In genomic region chr22:29269230-29269604, GRCh38 we compare ENCODE assay signal across 7 cellular contexts. TPM values are rescaled to one million over a fixed set of nuclear protein-coding genes. Genes with fewer than 3 reads are reported as not detected.
DNase-seq lines count a peak whose midpoint lies in the region; ATAC-seq, FAIRE-seq and TF ChIP-seq lines count a peak whose summit lies in the region.

No MANE protein-coding gene starts in this region.

- H3K36me3 ChIP-seq in HAP-1 (replicated peaks): peaks cover 79% of the 10 kb centered on the region
- peaks cover 6 to 37% of the 10 kb centered on the region in 2 donors for H3K36me3 ChIP-seq in gastroesophageal sphincter
- H3K36me3 ChIP-seq in small intestine (ENCODE audit: control insufficient read depth in 2 of 2, insufficient read depth in 2 of 2, low read length in 2 of 2): peaks cover 5 to 7% of the 10 kb centered on the region in 2 donors

- H3K4me1 ChIP-seq in HAP-1 (peaks cover 47% of the 10 kb centered on the region), gastroesophageal sphincter (peaks cover 10 to 72% (median 46%) of the 10 kb centered on the region in 3 donors), small intestine (ENCODE audit: control insufficient read depth in 2 of 2, insufficient read depth in 1 of 2, low read depth in 1 of 2, low read length in 1 of 2) (peaks cover 2 to 11% of the 10 kb centered on the region in 2 donors)

- H3K4me3 Mint-ChIP-seq in T-helper 2 cell treated with Interferon-gamma antibody and Interleukin-4, amounts not matched to agents 5 μg/mL and 100 μg/mL, for 36 hours: peak overlapping the region; percentile 93

- TF ChIP-seq POLR2A in gastroesophageal sphincter (IDR thresholded peaks at IDR 0.05): no peak

- FAIRE-seq in small intestine (lab: Jason Lieb, UNC): no peak

- WGBS in gastroesophageal sphincter (ENCODE audit: low coverage in 1 of 2), 2 donors: 2 to 3% methylated on average over 7 to 13 of the region's 14 CpGs
- 0 to 1% (median 0%) methylated on average over 14 of the region's 14 CpGs for WGBS in small intestine, 3 donors

- ATAC-seq in gastroesophageal sphincter: no peak

- H3K27ac Mint-ChIP-seq in T-helper 2 cell treated with Interferon-gamma antibody and Interleukin-4, amounts not matched to agents 5 μg/mL and 100 μg/mL, for 36 hours: peak overlapping the region; percentile 98

- no peaks in the 10 kb centered on the region for H3K9me3 Mint-ChIP-seq in T-helper 2 cell treated with Interferon-gamma antibody and Interleukin-4, amounts not matched to agents 5 μg/mL and 100 μg/mL, for 36 hours

- TF ChIP-seq CTCF in gastroesophageal sphincter (IDR thresholded peaks at IDR 0.05): no peak

- DNase-seq in HAP-1 (ENCODE audit: low spot score in 2 of 2) (peak in 1 of 2 experiments; percentile 36), small intestine (peak; percentile 20), epidermal melanocyte (ENCODE audit: insufficient read length, low spot score) (no peak), NCI-H2227 (lab: John Stamatoyannopoulos, UW; ENCODE audit: unreplicated experiment) (no peak)
- DNase-seq in T-helper 2 cell treated with Interferon-gamma antibody and Interleukin-4, amounts not matched to agents 5 μg/mL and 100 μg/mL, for 36 hours (ENCODE audit: low spot score): no peak
- DNase-seq in stimulated activated CD4-positive, alpha-beta T cell treated with anti-CD3 and anti-CD28 coated beads, Interleukin-4, amount 100 ng/mL, for 24 hours: no peak

- peaks cover 64% of the 10 kb centered on the region for H3K36me3 Mint-ChIP-seq in T-helper 2 cell treated with Interferon-gamma antibody and Interleukin-4, amounts not matched to agents 5 μg/mL and 100 μg/mL, for 36 hours (ENCODE audit: low read depth)

- H3K27ac ChIP-seq in gastroesophageal sphincter: peak overlapping the region; percentile 94 to 99 (median 96)
- peak overlapping the region; percentile 89 to 98 for H3K27ac ChIP-seq in small intestine (ENCODE audit: low read depth in 1 of 2, low read length in 1 of 2)

- TF ChIP-seq EP300 in gastroesophageal sphincter (IDR thresholded peaks at IDR 0.05): no peak

- in situ Hi-C loops in HAP-1 (cut with MboI; ENCODE audit: low sequenced_read_pairs): no loop called here

- H3K27me3 ChIP-seq in HAP-1 (ENCODE audit: low read depth) (no peaks in the 10 kb centered on the region), gastroesophageal sphincter (no peaks in the 10 kb centered on the region), small intestine (ENCODE audit: control insufficient read depth in 2 of 2, insufficient read depth in 2 of 2, low read length in 2 of 2) (no peaks in the 10 kb centered on the region)

- H3K9me3 ChIP-seq in HAP-1: no peaks in the 10 kb centered on the region
- H3K9me3 ChIP-seq in gastroesophageal sphincter: no peaks in the 10 kb centered on the region
- H3K9me3 ChIP-seq in small intestine (ENCODE audit: control insufficient read depth, low read depth): no peaks in the 10 kb centered on the region

- peaks cover 54% of the 10 kb centered on the region for H3K4me1 Mint-ChIP-seq in T-helper 2 cell treated with Interferon-gamma antibody and Interleukin-4, amounts not matched to agents 5 μg/mL and 100 μg/mL, for 36 hours (ENCODE audit: low read depth)

- H3K4me3 ChIP-seq in HAP-1 (peak overlapping the region; percentile 88), gastroesophageal sphincter (peak overlapping the region; percentile 70 to 86), small intestine (ENCODE audit: low read depth in 1 of 2, low read length in 2 of 2) (peak overlapping the region; percentile 90 to 98)

- peaks cover 3% of the 10 kb centered on the region for H3K27me3 Mint-ChIP-seq in T-helper 2 cell treated with Interferon-gamma antibody and Interleukin-4, amounts not matched to agents 5 μg/mL and 100 μg/mL, for 36 hours (ENCODE audit: low read depth)

RNA-seq across cellular contexts. Expression of gene EWSR1, which starts 1.1 kb away (rescaled TPM):
- 100 to 1,000 TPM; 169 to 209 (median 204) TPM for total RNA-seq in gastroesophageal sphincter
- polyA plus RNA-seq in small intestine: 100 to 1,000 TPM; 145 to 191 (median 181) TPM

RNA-seq across cellular contexts. Expression of gene RHBDD3, which starts 1.4 kb away (rescaled TPM):
- 10 to 100 TPM in 3 of 4 donors, 1 to 10 TPM in 1; 7.2 to 27.7 (median 19.6) TPM for total RNA-seq in gastroesophageal sphincter
- polyA plus RNA-seq in small intestine: 10 to 100 TPM; 13.6 to 43.1 (median 14.6) TPM

RNA-seq across cellular contexts. Expression of gene GAS2L1, which starts 37.2 kb away (rescaled TPM):
- total RNA-seq in gastroesophageal sphincter: 10 to 100 TPM; 17.8 to 65.5 (median 36.8) TPM
- polyA plus RNA-seq in small intestine: 10 to 100 TPM; 26.2 to 49.0 (median 31.8) TPM

RNA-seq across cellular contexts. Expression of gene RASL10A, which starts 46.3 kb away (rescaled TPM):
- under 1 TPM in 3 of 4 donors, not detected in 1; 0.40 to 0.73 (median 0.72) TPM for total RNA-seq in gastroesophageal sphincter
- polyA plus RNA-seq in small intestine: 1 to 10 TPM; 3.7 to 4.1 (median 4.0) TPM
